Comparison of ENCODE assay signal across 11 cellular contexts in the genomic region with DNA sequence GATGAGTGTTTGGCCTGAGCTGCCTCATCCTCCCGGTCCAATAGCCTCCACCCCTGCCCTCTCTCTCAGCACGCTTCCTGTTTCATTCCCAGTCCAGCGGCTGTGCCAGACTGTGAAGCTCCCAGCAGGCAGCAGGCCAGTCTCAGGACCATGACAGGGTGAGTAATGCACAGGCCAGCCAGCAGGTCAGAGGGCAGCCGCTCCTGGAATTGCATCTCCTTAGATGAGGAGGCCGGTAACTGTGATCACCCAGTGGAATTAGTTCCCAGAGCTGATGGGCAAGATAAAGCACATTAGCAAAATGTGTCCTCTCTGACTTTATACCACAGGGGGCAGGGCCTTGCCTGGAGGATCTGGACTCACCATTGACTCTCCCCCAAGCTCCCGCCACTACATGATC.
A peak's percentile ranks its signal among the peaks of the same experiment; 100 is the strongest.
DNase-seq lines count a peak whose midpoint lies in the region; ATAC-seq and TF ChIP-seq lines count a peak whose summit lies in the region.
"Had no signal": no experiment of that assay in that cellular context is flagged by ENCODE, and none has a peak within 500 bp of the region (broad histone marks: within the 10 kb centered on the region; RNA-seq: fewer than 3 reads in every experiment).

No MANE protein-coding gene starts in this region.

- peak overlapping the region in 2 of 3 experiments; percentile 27 to 47 for H3K27ac Mint-ChIP-seq in nephron
- H3K27ac Mint-ChIP-seq in effector memory CD8-positive, alpha-beta T cell = peak overlapping the region in 1 of 2 donors; percentile 72
- H3K27ac Mint-ChIP-seq: CD8-positive, alpha-beta T cell had no signal

- no peak overlapping the region for H3K4me3 ChIP-seq in MG63

- H3K9me3 Mint-ChIP-seq in nephron = no peaks in the 10 kb centered on the region
- H3K9me3 Mint-ChIP-seq in effector memory CD8-positive, alpha-beta T cell = no peaks in the 10 kb centered on the region
- H3K9me3 Mint-ChIP-seq: CD8-positive, alpha-beta T cell had no signal

- no peaks in the 10 kb centered on the region for H3K9me3 ChIP-seq in MG63

- no peaks in the 10 kb centered on the region for H3K27me3 Mint-ChIP-seq in nephron (ENCODE audit: low read depth)
- no peaks in the 10 kb centered on the region for H3K27me3 Mint-ChIP-seq in effector memory CD8-positive, alpha-beta T cell

- no peak overlapping the region for H3K4me3 Mint-ChIP-seq in nephron
- H3K4me3 Mint-ChIP-seq in effector memory CD8-positive, alpha-beta T cell = no peak overlapping the region
- H3K4me3 Mint-ChIP-seq: CD8-positive, alpha-beta T cell had no signal

- no peak for ATAC-seq in effector memory CD8-positive, alpha-beta T cell (replicated peaks)
- ATAC-seq: CD8-positive, alpha-beta T cell had no signal

- H3K36me3 Mint-ChIP-seq in nephron (ENCODE audit: low read depth) = no peaks in the 10 kb centered on the region
- H3K36me3 Mint-ChIP-seq in effector memory CD8-positive, alpha-beta T cell (ENCODE audit: insufficient read depth) = no peaks in the 10 kb centered on the region
- H3K36me3 Mint-ChIP-seq: CD8-positive, alpha-beta T cell had no signal

- no peak for TF ChIP-seq CTCF in nephron (IDR thresholded peaks at IDR 0.05; ENCODE audit: unreplicated experiment in 3 of 3)

- peak; percentile 18 for DNase-seq in AG08395 (ENCODE audit: low spot score)
- DNase-seq in MG63 = peak; percentile 97
- peak; percentile 23 for DNase-seq in fibroblast of peridontal ligament (ENCODE audit: extremely low read depth)
- no peak for DNase-seq in NCI-H2196 (lab: John Stamatoyannopoulos, UW; ENCODE audit: unreplicated experiment)
- no peak for DNase-seq in HUDEP-2 (lab: John Stamatoyannopoulos, UW; ENCODE audit: unreplicated experiment in 76 of 76)
- no peak for DNase-seq in SKM-1 (lab: John Stamatoyannopoulos, UW; ENCODE audit: unreplicated experiment)
- no peak for DNase-seq in effector memory CD8-positive, alpha-beta T cell
- DNase-seq: CD8-positive, alpha-beta T cell; MM.1S; SW 1271 had no signal

- H3K36me3 ChIP-seq in MG63 = no peaks in the 10 kb centered on the region

- H3K4me1 Mint-ChIP-seq in nephron = peaks cover 5% of the 10 kb centered on the region
- H3K4me1 Mint-ChIP-seq in effector memory CD8-positive, alpha-beta T cell (ENCODE audit: low read depth in 2 of 2) = peaks cover 18 to 28% of the 10 kb centered on the region in 2 donors

- no peaks in the 10 kb centered on the region for H3K27me3 ChIP-seq in MG63

Comparison
In these comparisons a context has a peak if more than half of its experiments do, and no peak if none do; other contexts are left out.
1. DNase-seq: peak in AG08395 (single experiment), MG63 (single experiment) and fibroblast of peridontal ligament (single experiment); none in NCI-H2196 (single experiment), HUDEP-2 (0 of 76), SKM-1 (single experiment) and effector memory CD8-positive, alpha-beta T cell (0 of 3).